21 cellular contexts compared by ENCODE assay signal in genomic region chr3:45516829-45517228, GRCh38.
DNase-seq lines count a peak whose midpoint lies in the region; ATAC-seq and TF ChIP-seq lines count a peak whose summit lies in the region.
"Had no signal": no experiment of that assay in that cellular context is flagged by ENCODE, and none has a peak within 500 bp of the region (broad histone marks: within the 10 kb centered on the region; RNA-seq: fewer than 3 reads in every experiment).

No MANE protein-coding gene starts in this region.

- H3K4me1 ChIP-seq in lung (ENCODE audit: control insufficient read depth in 2 of 2, insufficient read depth in 2 of 2, low read length in 2 of 2) (peaks cover 0 to 10% of the 10 kb centered on the region in 2 donors), upper lobe of right lung (peaks cover 18% of the 10 kb centered on the region), sigmoid colon (no peaks in the 10 kb centered on the region)
- H3K4me1 ChIP-seq: SJSA1 had no signal

- no peak overlapping the region for H3K4me3 Mint-ChIP-seq in dendritic cell treated with granulocyte-macrophage colony-stimulating factor and Interleukin-4, amounts not matched to agents 40 ng/mL and 50 ng/mL, for 4 days
- H3K4me3 Mint-ChIP-seq: stimulated activated naive B cell treated with anti-CD40 and anti-IgM and Interleukin-4, amounts not matched to agents 10 μg/mL and 1 μg/mL and 100 μg/mL, for 72 hours had no signal

- H3K4me3 ChIP-seq in lung: no peak overlapping the region
- H3K4me3 ChIP-seq in upper lobe of right lung: no peak overlapping the region
- no peak overlapping the region for H3K4me3 ChIP-seq in sigmoid colon
- H3K4me3 ChIP-seq: SJSA1 had no signal

- H3K9me3 Mint-ChIP-seq in dendritic cell treated with granulocyte-macrophage colony-stimulating factor and Interleukin-4, amounts not matched to agents 40 ng/mL and 50 ng/mL, for 4 days: no peaks in the 10 kb centered on the region
- H3K9me3 Mint-ChIP-seq: stimulated activated naive B cell treated with anti-CD40 and anti-IgM and Interleukin-4, amounts not matched to agents 10 μg/mL and 1 μg/mL and 100 μg/mL, for 72 hours had no signal

- no peaks in the 10 kb centered on the region for H3K27me3 Mint-ChIP-seq in dendritic cell treated with granulocyte-macrophage colony-stimulating factor and Interleukin-4, amounts not matched to agents 40 ng/mL and 50 ng/mL, for 4 days
- H3K27me3 Mint-ChIP-seq: stimulated activated naive B cell treated with anti-CD40 and anti-IgM and Interleukin-4, amounts not matched to agents 10 μg/mL and 1 μg/mL and 100 μg/mL, for 72 hours had no signal

- H3K27me3 ChIP-seq in lung (ENCODE audit: control insufficient read depth, insufficient read depth) (no peaks in the 10 kb centered on the region), upper lobe of right lung (no peaks in the 10 kb centered on the region), sigmoid colon (no peaks in the 10 kb centered on the region)
- H3K27me3 ChIP-seq: SJSA1 had no signal

- H3K4me1 Mint-ChIP-seq in dendritic cell treated with granulocyte-macrophage colony-stimulating factor and Interleukin-4, amounts not matched to agents 40 ng/mL and 50 ng/mL, for 4 days (ENCODE audit: low read depth): peaks cover 21% of the 10 kb centered on the region
- H3K4me1 Mint-ChIP-seq: stimulated activated naive B cell treated with anti-CD40 and anti-IgM and Interleukin-4, amounts not matched to agents 10 μg/mL and 1 μg/mL and 100 μg/mL, for 72 hours had no signal

- intact Hi-C loops in dendritic cell treated with granulocyte-macrophage colony-stimulating factor and Interleukin-4, amounts not matched to agents 40 ng/mL and 50 ng/mL, for 4 days (cut with micrococcal nuclease): loop anchor here (10.0 kb wide), 1 partner anchor 78 kb away; the partner anchor contains the start of gene LIMD1
- intact Hi-C loops in upper lobe of right lung (cut with DNase I): loop anchor here (5.0 kb wide), 1 partner anchor 150 kb away; no protein-coding TSS in a partner anchor
- intact Hi-C loops in sigmoid colon (cut with DNase I): no loop called here

- TF ChIP-seq CTCF in lung (IDR thresholded peaks at IDR 0.05; ENCODE audit: control extremely low read depth, extremely low read depth) (no peak), upper lobe of right lung (IDR thresholded peaks at IDR 0.05) (no peak), sigmoid colon (IDR thresholded peaks at IDR 0.05) (no peak)

- H3K36me3 ChIP-seq in lung (ENCODE audit: control insufficient read depth in 2 of 2, insufficient read depth in 2 of 2, low read length in 2 of 2): peaks cover 12% of the 10 kb centered on the region in 2 donors
- peaks cover 36% of the 10 kb centered on the region for H3K36me3 ChIP-seq in upper lobe of right lung
- H3K36me3 ChIP-seq in sigmoid colon: peaks cover 12 to 75% (median 25%) of the 10 kb centered on the region in 4 donors

- H3K9me3 ChIP-seq in lung (ENCODE audit: control insufficient read depth in 2 of 2, insufficient read depth in 1 of 2, low read length in 1 of 2) (no peaks in the 10 kb centered on the region), upper lobe of right lung (no peaks in the 10 kb centered on the region), sigmoid colon (no peaks in the 10 kb centered on the region)
- H3K9me3 ChIP-seq: SJSA1 had no signal

- peak; percentile 35 for ATAC-seq in lung (ENCODE audit: insufficient read depth, low FRiP score)
- peak; percentile 61 for ATAC-seq in upper lobe of right lung
- ATAC-seq: stimulated activated naive B cell treated with anti-CD40 and anti-IgM and Interleukin-4, amounts not matched to agents 10 μg/mL and 1 μg/mL and 100 μg/mL, for 72 hours had no signal

- 47 to 89% methylated on average over 1 of the region's 1 CpG for WGBS in lung, 2 donors
- 75 to 82% methylated on average over 1 of the region's 1 CpG for WGBS in sigmoid colon, 2 donors

- H3K27ac Mint-ChIP-seq in dendritic cell treated with granulocyte-macrophage colony-stimulating factor and Interleukin-4, amounts not matched to agents 40 ng/mL and 50 ng/mL, for 4 days: peak overlapping the region; percentile 25
- H3K27ac Mint-ChIP-seq: stimulated activated naive B cell treated with anti-CD40 and anti-IgM and Interleukin-4, amounts not matched to agents 10 μg/mL and 1 μg/mL and 100 μg/mL, for 72 hours had no signal

- H3K36me3 Mint-ChIP-seq in dendritic cell treated with granulocyte-macrophage colony-stimulating factor and Interleukin-4, amounts not matched to agents 40 ng/mL and 50 ng/mL, for 4 days (ENCODE audit: low read depth): peaks cover 60% of the 10 kb centered on the region

- no peak for TF ChIP-seq EP300 in sigmoid colon (IDR thresholded peaks at IDR 0.05)

- H3K27ac ChIP-seq in lung (ENCODE audit: low read depth in 1 of 2, low read length in 1 of 2) (peak overlapping the region in 1 of 2 donors; percentile 76), upper lobe of right lung (peak overlapping the region; percentile 70), sigmoid colon (no peak overlapping the region)
- H3K27ac ChIP-seq: 22Rv1, SJSA1 had no signal

- TF ChIP-seq POLR2A in sigmoid colon (IDR thresholded peaks at IDR 0.05): no peak

- DNase-seq in NCI-H2107 treated with DMSO at 0.1 percent for 48 hours (lab: John Stamatoyannopoulos, UW; ENCODE audit: unreplicated experiment) (peak; percentile 19), NCI-H2107 (lab: John Stamatoyannopoulos, UW) (no peak), lung (ENCODE audit: low spot score) (no peak), upper lobe of right lung (no peak), foreskin melanocyte (no peak), DMS53 treated with DMSO at 0.1 percent for 48 hours (lab: John Stamatoyannopoulos, UW; ENCODE audit: unreplicated experiment) (no peak), sigmoid colon (no peak)
- DNase-seq: activated CD8-positive, alpha-beta memory T cell treated with anti-CD3 and anti-CD28 coated beads, Interleukin-2, amount 50 U/mL, for 48 hours; activated gamma-delta T cell; Calu3; cerebellar nuclear complex; Karpas-422; kidney; NCI-H1092 treated with DMSO at 0.1 percent for 48 hours; NCI-H82; retina; stimulated activated naive B cell treated with anti-CD40 and anti-IgM and Interleukin-4, amounts not matched to agents 10 μg/mL and 1 μg/mL and 100 μg/mL, for 72 hours; T-helper 2 cell had no signal
